9 cellular contexts compared by ENCODE assay signal in the genomic region with DNA sequence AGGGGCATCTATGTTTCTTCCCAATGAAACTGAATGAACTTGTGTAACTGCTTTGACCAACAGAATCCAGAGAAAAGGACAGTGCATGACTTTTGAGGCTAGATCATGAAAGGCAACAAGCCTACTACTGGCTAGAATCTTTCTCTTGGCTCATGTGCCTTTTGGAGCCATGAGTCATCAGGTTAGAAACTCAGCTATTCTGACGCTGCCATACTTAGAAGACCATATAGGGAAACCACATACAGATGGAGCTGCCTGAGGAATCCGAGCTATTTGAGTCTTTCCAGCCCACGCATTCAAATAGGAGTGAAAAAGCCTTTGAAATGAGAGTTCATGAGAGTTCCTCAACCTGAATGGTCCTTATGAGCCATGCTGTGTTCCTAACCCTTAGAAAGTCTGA.
DNase-seq lines count a peak whose midpoint lies in the region; ATAC-seq and TF ChIP-seq lines count a peak whose summit lies in the region.
"Had no signal": no experiment of that assay in that cellular context is flagged by ENCODE, and none has a peak within 500 bp of the region (broad histone marks: within the 10 kb centered on the region; RNA-seq: fewer than 3 reads in every experiment).

No MANE protein-coding gene starts in this region.

- no peak overlapping the region for H4K91ac ChIP-seq in H9 (ENCODE audit: insufficient read length, low read depth, low read length)

- H3K79me2 ChIP-seq in H9 (ENCODE audit: insufficient read depth, low read length), result no peaks in the 10 kb centered on the region

- no peak overlapping the region for H3K14ac ChIP-seq in H9 (ENCODE audit: insufficient read depth, low read length)

- DNase-seq in H9 (peak; percentile 74), RKO (ENCODE audit: low spot score) (peak; percentile 57), fibroblast of peridontal ligament (ENCODE audit: extremely low read depth) (peak; percentile 100), skeletal muscle cell (ENCODE audit: low read depth) (peak; percentile 99), NCI-H524 (lab: John Stamatoyannopoulos, UW) (no peak)
- DNase-seq in T-helper 2 cell treated with Interferon-gamma antibody and Interleukin-4, amounts not matched to agents 5 μg/mL and 100 μg/mL, for 36 hours (ENCODE audit: low spot score), result no peak
- DNase-seq: NCI-H524 treated with DMSO at 0.1 percent for 48 hours had no signal

- H3K9me3 Mint-ChIP-seq in H9, result no peaks in the 10 kb centered on the region
- H3K9me3 Mint-ChIP-seq in T-helper 2 cell treated with Interferon-gamma antibody and Interleukin-4, amounts not matched to agents 5 μg/mL and 100 μg/mL, for 36 hours, result peaks cover 4% of the 10 kb centered on the region

- H4K8ac ChIP-seq in H9 (replicated peaks; ENCODE audit: insufficient read length, low read depth, low read length), result no peak overlapping the region

- H4K20me1 ChIP-seq in H9 (ENCODE audit: control insufficient read depth, insufficient read depth, insufficient read length), result no peaks in the 10 kb centered on the region

- no peaks in the 10 kb centered on the region for H3K23me2 ChIP-seq in H9 (ENCODE audit: insufficient read length, low read depth, low read length, poor library complexity, severe bottlenecking)

- no peak overlapping the region for H2AK5ac ChIP-seq in H9 (ENCODE audit: insufficient read length, low read length)

- H3K23ac ChIP-seq in H9 (ENCODE audit: insufficient read length, low read depth, low read length), result no peak overlapping the region

- H3T11ph ChIP-seq in H9 (ENCODE audit: low read length), result no peak overlapping the region

- TF ChIP-seq CTCF in H9 (conservative IDR thresholded peaks at IDR 0.05), result no peak

- H3K9me3 ChIP-seq in H9 (ENCODE audit: control insufficient read depth, low read depth, low read length), result no peaks in the 10 kb centered on the region

- H2BK5ac ChIP-seq in H9 (ENCODE audit: insufficient read length, low read length), result no peak overlapping the region

- H3K18ac ChIP-seq in H9 (ENCODE audit: insufficient read length, low read depth, low read length), result no peak overlapping the region

- H3K4me2 ChIP-seq in H9 (ENCODE audit: insufficient read depth, insufficient read length, low read length), result no peak overlapping the region

- H2BK120ac ChIP-seq in H9 (ENCODE audit: low read depth, low read length, poor library complexity, severe bottlenecking), result peak overlapping the region; percentile 14

- H4K5ac ChIP-seq in H9 (ENCODE audit: insufficient read length, low read depth, low read length), result no peak overlapping the region

- no peak overlapping the region for H3K9ac ChIP-seq in H9 (ENCODE audit: extremely low read depth, insufficient read length, low read length)

- no peak overlapping the region for H3K4me3 ChIP-seq in skeletal muscle cell (ENCODE audit: low read depth, low read length)

- H3K36me3 Mint-ChIP-seq in H9 (ENCODE audit: insufficient read depth in 1 of 3, low read depth in 3 of 3), result no peaks in the 10 kb centered on the region
- H3K36me3 Mint-ChIP-seq in T-helper 2 cell treated with Interferon-gamma antibody and Interleukin-4, amounts not matched to agents 5 μg/mL and 100 μg/mL, for 36 hours (ENCODE audit: low read depth), result no peaks in the 10 kb centered on the region

- no peaks in the 10 kb centered on the region for H3K27me3 Mint-ChIP-seq in H9 (ENCODE audit: low read depth)
- no peaks in the 10 kb centered on the region for H3K27me3 Mint-ChIP-seq in T-helper 2 cell treated with Interferon-gamma antibody and Interleukin-4, amounts not matched to agents 5 μg/mL and 100 μg/mL, for 36 hours (ENCODE audit: low read depth)

- no peaks in the 10 kb centered on the region for H3K27me3 ChIP-seq in H9 (ENCODE audit: insufficient read depth, low read length)

- no peak overlapping the region for H2BK20ac ChIP-seq in H9 (ENCODE audit: low read depth, low read length, poor library complexity, severe bottlenecking)

- no peak overlapping the region for H3K4ac ChIP-seq in H9 (ENCODE audit: low read depth, low read length)

- no peak overlapping the region for H3K56ac ChIP-seq in H9 (ENCODE audit: insufficient read length, low read depth, low read length)

- no peak overlapping the region for H2BK12ac ChIP-seq in H9 (ENCODE audit: insufficient read length, low read depth, low read length)

- H3K4me1 Mint-ChIP-seq in H9, result peaks cover 20 to 28% of the 10 kb centered on the region in 2 experiments
- H3K4me1 Mint-ChIP-seq in T-helper 2 cell treated with Interferon-gamma antibody and Interleukin-4, amounts not matched to agents 5 μg/mL and 100 μg/mL, for 36 hours (ENCODE audit: low read depth), result no peaks in the 10 kb centered on the region

- H3K4me1 ChIP-seq in H9 (ENCODE audit: insufficient read depth, low read length), result peaks cover 5% of the 10 kb centered on the region; the same call in 1 of the 2 replicates

- H3K27ac Mint-ChIP-seq in H9, result peak overlapping the region; percentile 76 to 97 (median 91); a peak in 6 of 7 replicates
- H3K27ac Mint-ChIP-seq in T-helper 2 cell treated with Interferon-gamma antibody and Interleukin-4, amounts not matched to agents 5 μg/mL and 100 μg/mL, for 36 hours, result no peak overlapping the region

- no CpG with 5 or more reads among the region's 3 CpGs for WGBS in H9 (ENCODE audit: extremely low coverage, insufficient read length, low lambda C conversion rate)

- H2AFZ ChIP-seq in H9 (ENCODE audit: low read length), result no peak overlapping the region

- no peak overlapping the region for H3K4me3 Mint-ChIP-seq in H9
- H3K4me3 Mint-ChIP-seq in T-helper 2 cell treated with Interferon-gamma antibody and Interleukin-4, amounts not matched to agents 5 μg/mL and 100 μg/mL, for 36 hours, result no peak overlapping the region

- H3K27ac ChIP-seq in H9 (ENCODE audit: insufficient read length, low read depth, low read length), result peak overlapping the region; percentile 55

- no peak for ATAC-seq in GM21360 (IDR thresholded peaks at IDR 0.05; ENCODE audit: unreplicated experiment)
- ATAC-seq in GM21723 (IDR thresholded peaks at IDR 0.05; ENCODE audit: unreplicated experiment), result no peak

- H2BK15ac ChIP-seq in H9 (ENCODE audit: low read depth, low read length), result no peak overlapping the region

- no peaks in the 10 kb centered on the region for H3K79me1 ChIP-seq in H9 (ENCODE audit: insufficient read depth, low read depth, low read length, poor library complexity, severe bottlenecking)

Comparison
In these comparisons a context has a peak if more than half of its experiments do, and no peak if none do; other contexts are left out.
1. DNase-seq: peak in H9 (single experiment), RKO (single experiment), fibroblast of peridontal ligament (single experiment) and skeletal muscle cell (single experiment); none in NCI-H524 (0 of 2) and T-helper 2 cell treated with Interferon-gamma antibody and Interleukin-4, amounts not matched to agents 5 μg/mL and 100 μg/mL, for 36 hours (single experiment).